In genomic region chr1:50023292-50024159, GRCh38 we compare ENCODE assay signal across 8 cellular contexts. TPM values are rescaled to one million over a fixed set of nuclear protein-coding genes. Genes with fewer than 3 reads are reported as not detected.
DNase-seq lines count a peak whose midpoint lies in the region; ATAC-seq and TF ChIP-seq lines count a peak whose summit lies in the region.

Gene AGBL4 (minus strand): TSS chr1:50023954.

- peaks cover 2% of the 10 kb centered on the region for H3K9me3 Mint-ChIP-seq in endodermal cell

- no peaks in the 10 kb centered on the region for H3K4me1 ChIP-seq in A673 (ENCODE audit: insufficient read depth, low read length, poor library complexity, severe bottlenecking)
- H3K4me1 ChIP-seq in Peyer's patch, result peaks cover 0 to 10% (median 0%) of the 10 kb centered on the region in 4 donors
- H3K4me1 ChIP-seq in endodermal cell (ENCODE audit: control insufficient read depth, insufficient read depth, low read length), result no peaks in the 10 kb centered on the region
- H3K4me1 ChIP-seq in upper lobe of right lung, result no peaks in the 10 kb centered on the region

- CTCF ChIA-PET in A673 (lab: Charles Lee), result no interaction called here

- H3K36me3 Mint-ChIP-seq in endodermal cell (ENCODE audit: low read depth), result no peaks in the 10 kb centered on the region

- H3K27ac ChIP-seq in A673 (ENCODE audit: low read depth, low read length, poor library complexity, severe bottlenecking) (no peak within 1 kb of the TSS), Peyer's patch (no peak within 1 kb of the TSS), endodermal cell (ENCODE audit: low read depth, low read length) (no peak within 1 kb of the TSS), upper lobe of right lung (no peak within 1 kb of the TSS)

- H3K27me3 Mint-ChIP-seq in endodermal cell (ENCODE audit: insufficient read depth), result peaks cover 26% of the 10 kb centered on the region

- peaks cover 2% of the 10 kb centered on the region for H3K4me1 Mint-ChIP-seq in endodermal cell

- 47 to 59% methylated on average over 8 to 56 of the region's 56 CpGs for WGBS in endodermal cell (ENCODE audit: insufficient coverage in 1 of 2, insufficient read length in 1 of 2), 2 experiments

- no peak within 1 kb of the TSS for H3K9ac ChIP-seq in endodermal cell (ENCODE audit: extremely low read depth, low read length, poor library complexity, severe bottlenecking)

- H3K4me3 ChIP-seq in A673 (ENCODE audit: low read depth, low read length, poor library complexity, severe bottlenecking) (peak within 1 kb of the TSS; percentile 43), H7 (ENCODE audit: insufficient read depth, low read depth, low read length) (peak within 1 kb of the TSS; percentile 21), Peyer's patch (peak within 1 kb of the TSS; percentile 4 to 56 (median 37)), endodermal cell (ENCODE audit: low read length) (no peak within 1 kb of the TSS), upper lobe of right lung (peak within 1 kb of the TSS; percentile 55)

- TF ChIP-seq CTCF in A673 (conservative IDR thresholded peaks at IDR 0.05; ENCODE audit: low read depth, low read length), result no peak
- TF ChIP-seq CTCF in Peyer's patch (IDR thresholded peaks at IDR 0.05), result no peak
- TF ChIP-seq CTCF in endodermal cell (conservative IDR thresholded peaks at IDR 0.05), result no peak
- no peak for TF ChIP-seq CTCF in upper lobe of right lung (IDR thresholded peaks at IDR 0.05)

- H3K36me3 ChIP-seq in A673 (ENCODE audit: insufficient read depth, low read length, poor library complexity, severe bottlenecking) (no peaks in the 10 kb centered on the region), H7 (replicated peaks; ENCODE audit: control insufficient read depth, insufficient read depth, low read length) (no peaks in the 10 kb centered on the region), Peyer's patch (no peaks in the 10 kb centered on the region), endodermal cell (ENCODE audit: control insufficient read depth, insufficient read depth, low read length) (no peaks in the 10 kb centered on the region), upper lobe of right lung (no peaks in the 10 kb centered on the region)

- intact Hi-C loops in A673 (cut with micrococcal nuclease; ENCODE audit: unreplicated experiment), result no loop called here
- intact Hi-C loops in upper lobe of right lung (cut with DNase I), result no loop called here

- DNase-seq in A673 (ENCODE audit: low spot score) (peak; percentile 58), H7 (peak; percentile 69), Peyer's patch (peak in 2 of 3 donors; percentile 54 to 63), endodermal cell (peak; percentile 77), midbrain (lab: John Stamatoyannopoulos, UW) (peak; percentile 67), upper lobe of right lung (peak; percentile 85), HuH-7.5 (ENCODE audit: low spot score) (no peak)

- no TSS peak for BruUV-seq in A673 (replicated peaks; lab: Mats Ljungman, UMichigan)

- ATAC-seq in upper lobe of right lung (peak; percentile 95), HG03565 (IDR thresholded peaks at IDR 0.05; ENCODE audit: unreplicated experiment) (no peak)

- TF ChIP-seq POLR2A in Peyer's patch (IDR thresholded peaks at IDR 0.05), result no peak

- H3K27me3 ChIP-seq in A673 (replicated peaks; ENCODE audit: insufficient read depth, low read depth, low read length, poor library complexity) (peaks cover 6% of the 10 kb centered on the region), H7 (ENCODE audit: control insufficient read depth, insufficient read depth, low read length) (peaks cover 16% of the 10 kb centered on the region; the same call in 1 of the 2 replicates), Peyer's patch (no peaks in the 10 kb centered on the region), endodermal cell (ENCODE audit: control insufficient read depth, insufficient read depth, low read length, poor library complexity, severe bottlenecking) (peaks cover 6% of the 10 kb centered on the region), upper lobe of right lung (no peaks in the 10 kb centered on the region)

- POLR2A ChIA-PET in A673 (lab: Charles Lee; ENCODE audit: low non-redundant PET), result no interaction called here

- no peak within 1 kb of the TSS for H3K27ac Mint-ChIP-seq in endodermal cell

- H3K4me3 Mint-ChIP-seq in endodermal cell, result peak within 1 kb of the TSS; percentile 53

- H3K9me3 ChIP-seq in A673 (ENCODE audit: low read depth, low read length, poor library complexity, severe bottlenecking), result no peaks in the 10 kb centered on the region
- H3K9me3 ChIP-seq in Peyer's patch, result no peaks in the 10 kb centered on the region
- H3K9me3 ChIP-seq in endodermal cell (ENCODE audit: control insufficient read depth, low read length), result peaks cover 39% of the 10 kb centered on the region
- H3K9me3 ChIP-seq in upper lobe of right lung, result no peaks in the 10 kb centered on the region

RNA-seq across cellular contexts. Expression of gene AGBL4, which starts in this region (rescaled TPM):
- total RNA-seq in A673 (2021), result 0.28 and 0.32 TPM in 2 replicates
- total RNA-seq in H7 (2014; rRNA removed; shearing (Covaris generic)), result 0.87 and 2.5 TPM in 2 replicates
- total RNA-seq in Peyer's patch, result 1 to 10 TPM in 1 of 4 donors, not detected in 3; 2.5 TPM
- total RNA-seq in endodermal cell, result 1 to 10 TPM in 1 of 2 donors, under 1 TPM in 1; 0.40 to 5.5 TPM
- polyA plus RNA-seq in endodermal cell (2013, experiment 1 of 2), result 0.61 TPM
- polyA plus RNA-seq in endodermal cell (2013, experiment 2 of 2), result 0.41 TPM
- total RNA-seq in upper lobe of right lung, result not detected

Comparison
In these comparisons a context has a peak if more than half of its experiments do, and no peak if none do; other contexts are left out.
1. Peak in DNase-seq and H3K4me3 ChIP-seq in A673; RNA of the gene not detected or under 1 TPM.
2. Peak in DNase-seq, ATAC-seq and H3K4me3 ChIP-seq in upper lobe of right lung; RNA of the gene not detected or under 1 TPM.